In the genomic region with DNA sequence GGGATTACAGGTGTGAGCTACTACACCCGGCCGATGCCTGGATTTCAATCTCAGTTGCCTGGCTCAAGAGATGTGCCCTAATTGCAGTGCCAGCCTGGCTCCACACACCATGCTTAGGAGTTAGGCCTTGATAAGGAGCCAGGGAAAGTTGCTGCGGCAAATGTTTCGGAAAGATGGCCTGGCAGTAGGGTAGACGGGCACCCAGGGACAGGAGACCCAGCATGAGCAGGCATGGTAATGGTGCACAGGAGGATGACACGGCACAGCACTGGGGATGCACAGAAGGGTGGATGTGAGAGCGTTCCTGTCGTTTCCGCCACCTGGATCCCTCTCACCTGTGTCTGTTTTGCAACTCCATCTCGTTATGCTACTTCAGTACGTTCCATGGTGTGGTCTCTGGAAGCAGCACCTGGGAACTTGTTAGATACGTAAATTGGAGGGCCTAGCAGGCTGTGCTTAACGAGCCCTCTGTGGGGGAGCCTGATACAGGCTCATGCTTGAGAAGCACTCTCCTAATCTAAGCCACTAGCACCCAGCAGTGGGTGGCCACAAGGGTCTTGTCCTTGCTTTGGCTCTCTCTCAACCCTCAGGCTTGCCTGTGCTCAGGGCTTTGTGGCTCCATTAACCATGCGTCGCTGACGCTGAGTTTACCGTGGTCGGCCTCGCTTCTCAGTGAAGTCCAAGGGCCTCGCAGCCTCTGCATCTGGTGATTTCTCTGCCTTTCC, we compare ENCODE assay signal across 14 cellular contexts. TPM values are rescaled to one million over a fixed set of nuclear protein-coding genes. Genes with fewer than 3 reads are reported as not detected.
A peak's percentile ranks its signal among the peaks of the same experiment; 100 is the strongest.
DNase-seq lines count a peak whose midpoint lies in the region; ATAC-seq and TF ChIP-seq lines count a peak whose summit lies in the region.
"Had no signal": no experiment of that assay in that cellular context is flagged by ENCODE, and none has a peak within 500 bp of the region (broad histone marks: within the 10 kb centered on the region; RNA-seq: fewer than 3 reads in every experiment).

No MANE protein-coding gene starts in this region.

- no peak for TF ChIP-seq CTCF in activated CD8-positive, alpha-beta T cell treated with anti-CD3 and anti-CD28 coated beads for 36 hours (IDR thresholded peaks at IDR 0.05)
- no peak for TF ChIP-seq CTCF in upper lobe of left lung (IDR thresholded peaks at IDR 0.05)

- ATAC-seq in activated naive CD4-positive, alpha-beta T cell treated with anti-CD3 and anti-CD28 coated beads, Interleukin-2, amount 50 U/mL, for 72 hours: no peak
- no peak for ATAC-seq in activated CD8-positive, alpha-beta T cell treated with anti-CD3 and anti-CD28 coated beads for 36 hours
- no peak for ATAC-seq in stimulated activated naive B cell treated with anti-CD40 and anti-IgM and Interleukin-4, amounts not matched to agents 10 μg/mL and 1 μg/mL and 100 μg/mL, for 72 hours (replicated peaks)
- ATAC-seq in upper lobe of left lung (ENCODE audit: low FRiP score in 2 of 2): no peak

- H3K27ac ChIP-seq in substantia nigra (ENCODE audit: low read depth, low read length, poor library complexity, severe bottlenecking) (no peak overlapping the region), upper lobe of left lung (peak overlapping the region in 1 of 4 donors; percentile 53)
- H3K27ac ChIP-seq: uterus had no signal

- H3K36me3 ChIP-seq in upper lobe of left lung: peaks cover 8 to 47% (median 24%) of the 10 kb centered on the region in 4 donors
- H3K36me3 ChIP-seq: uterus had no signal

- WGBS in upper lobe of left lung, 2 donors: 92 to 93% methylated on average over 20 of the region's 20 CpGs

- no peak overlapping the region for H3K4me3 Mint-ChIP-seq in activated CD8-positive, alpha-beta T cell treated with anti-CD3 and anti-CD28 coated beads for 36 hours
- no peak overlapping the region for H3K4me3 Mint-ChIP-seq in immature natural killer cell
- no peak overlapping the region for H3K4me3 Mint-ChIP-seq in stimulated activated naive B cell treated with anti-CD40 and anti-IgM and Interleukin-4, amounts not matched to agents 10 μg/mL and 1 μg/mL and 100 μg/mL, for 72 hours
- H3K4me3 Mint-ChIP-seq: memory B cell had no signal

- DNase-seq in activated naive CD4-positive, alpha-beta T cell treated with anti-CD3 and anti-CD28 coated beads, Interleukin-2, amount 50 U/mL, for 72 hours (ENCODE audit: low spot score in 2 of 2): no peak
- DNase-seq in activated naive CD4-positive, alpha-beta T cell (lab: John Stamatoyannopoulos, UW): no peak
- no peak for DNase-seq in activated CD8-positive, alpha-beta T cell treated with anti-CD3 and anti-CD28 coated beads for 36 hours
- DNase-seq in immature natural killer cell (no peak), substantia nigra (lab: John Stamatoyannopoulos, UW) (no peak), upper lobe of left lung (no peak), NCI-H526 (lab: John Stamatoyannopoulos, UW) (no peak)
- DNase-seq in stimulated activated naive B cell treated with anti-CD40 and anti-IgM and Interleukin-4, amounts not matched to agents 10 μg/mL and 1 μg/mL and 100 μg/mL, for 72 hours: no peak
- DNase-seq: activated gamma-delta T cell, NCI-H1694 treated with DMSO at 0.1 percent for 48 hours, NCI-H345, uterus had no signal

- no peaks in the 10 kb centered on the region for H3K27me3 ChIP-seq in upper lobe of left lung
- H3K27me3 ChIP-seq: esophagus muscularis mucosa, uterus had no signal

- H3K9me3 ChIP-seq in upper lobe of left lung: no peaks in the 10 kb centered on the region
- H3K9me3 ChIP-seq: esophagus muscularis mucosa, uterus had no signal

- peaks cover 63% of the 10 kb centered on the region for H3K4me1 Mint-ChIP-seq in activated CD8-positive, alpha-beta T cell treated with anti-CD3 and anti-CD28 coated beads for 36 hours (ENCODE audit: low read depth)
- peaks cover 67 to 78% of the 10 kb centered on the region in 2 donors for H3K4me1 Mint-ChIP-seq in immature natural killer cell
- peaks cover 47 to 67% of the 10 kb centered on the region in 2 donors for H3K4me1 Mint-ChIP-seq in stimulated activated naive B cell treated with anti-CD40 and anti-IgM and Interleukin-4, amounts not matched to agents 10 μg/mL and 1 μg/mL and 100 μg/mL, for 72 hours

- no peaks in the 10 kb centered on the region for H3K27me3 Mint-ChIP-seq in activated CD8-positive, alpha-beta T cell treated with anti-CD3 and anti-CD28 coated beads for 36 hours
- peaks cover 3 to 6% (median 4%) of the 10 kb centered on the region in 3 donors for H3K27me3 Mint-ChIP-seq in immature natural killer cell (ENCODE audit: low read depth in 3 of 3)
- H3K27me3 Mint-ChIP-seq in stimulated activated naive B cell treated with anti-CD40 and anti-IgM and Interleukin-4, amounts not matched to agents 10 μg/mL and 1 μg/mL and 100 μg/mL, for 72 hours: no peaks in the 10 kb centered on the region
- H3K27me3 Mint-ChIP-seq: memory B cell had no signal

- intact Hi-C loops in activated CD8-positive, alpha-beta T cell treated with anti-CD3 and anti-CD28 coated beads for 36 hours (cut with micrococcal nuclease): no loop called here

- H3K27ac Mint-ChIP-seq in activated naive CD4-positive, alpha-beta T cell treated with anti-CD3 and anti-CD28 coated beads, Interleukin-2, amount 50 U/mL, for 72 hours: peak overlapping the region; percentile 21 to 90
- peak overlapping the region; percentile 80 for H3K27ac Mint-ChIP-seq in activated CD8-positive, alpha-beta T cell treated with anti-CD3 and anti-CD28 coated beads for 36 hours
- peak overlapping the region in 4 of 6 donors; percentile 34 to 78 (median 55) for H3K27ac Mint-ChIP-seq in immature natural killer cell
- peak overlapping the region; percentile 37 for H3K27ac Mint-ChIP-seq in stimulated activated naive B cell treated with anti-CD40 and anti-IgM and Interleukin-4, amounts not matched to agents 10 μg/mL and 1 μg/mL and 100 μg/mL, for 72 hours

- CTCF ChIA-PET in activated CD8-positive, alpha-beta T cell treated with anti-CD3 and anti-CD28 coated beads for 36 hours (lab: Charles Lee): no interaction called here

- TF ChIP-seq POLR2A in upper lobe of left lung (IDR thresholded peaks at IDR 0.05): no peak

- H3K4me3 ChIP-seq in upper lobe of left lung: no peak overlapping the region
- H3K4me3 ChIP-seq: esophagus muscularis mucosa, uterus had no signal

- peaks cover 11 to 27% of the 10 kb centered on the region in 2 donors for H3K36me3 Mint-ChIP-seq in activated naive CD4-positive, alpha-beta T cell treated with anti-CD3 and anti-CD28 coated beads, Interleukin-2, amount 50 U/mL, for 72 hours
- peaks cover 53% of the 10 kb centered on the region for H3K36me3 Mint-ChIP-seq in activated CD8-positive, alpha-beta T cell treated with anti-CD3 and anti-CD28 coated beads for 36 hours (ENCODE audit: low read depth)
- peaks cover 11 to 26% (median 20%) of the 10 kb centered on the region in 3 donors for H3K36me3 Mint-ChIP-seq in immature natural killer cell
- peaks cover 27 to 49% of the 10 kb centered on the region in 2 donors for H3K36me3 Mint-ChIP-seq in stimulated activated naive B cell treated with anti-CD40 and anti-IgM and Interleukin-4, amounts not matched to agents 10 μg/mL and 1 μg/mL and 100 μg/mL, for 72 hours

- no peaks in the 10 kb centered on the region for H3K9me3 Mint-ChIP-seq in activated naive CD4-positive, alpha-beta T cell treated with anti-CD3 and anti-CD28 coated beads, Interleukin-2, amount 50 U/mL, for 72 hours
- no peaks in the 10 kb centered on the region for H3K9me3 Mint-ChIP-seq in activated CD8-positive, alpha-beta T cell treated with anti-CD3 and anti-CD28 coated beads for 36 hours
- H3K9me3 Mint-ChIP-seq in immature natural killer cell: no peaks in the 10 kb centered on the region
- H3K9me3 Mint-ChIP-seq in stimulated activated naive B cell treated with anti-CD40 and anti-IgM and Interleukin-4, amounts not matched to agents 10 μg/mL and 1 μg/mL and 100 μg/mL, for 72 hours: no peaks in the 10 kb centered on the region
- H3K9me3 Mint-ChIP-seq: memory B cell had no signal

- H3K4me1 ChIP-seq in upper lobe of left lung: peaks cover 47 to 65% (median 49%) of the 10 kb centered on the region in 4 donors
- H3K4me1 ChIP-seq: uterus had no signal

- POLR2A ChIA-PET in activated CD8-positive, alpha-beta T cell treated with anti-CD3 and anti-CD28 coated beads for 36 hours (lab: Charles Lee): interaction anchor here (1.0 kb wide), 1 partner anchor 41 kb away, joined by 3 read pairs; no protein-coding TSS in a partner anchor

- no peak for TF ChIP-seq EP300 in upper lobe of left lung (IDR thresholded peaks at IDR 0.05)

RNA-seq across cellular contexts. Expression of a gene that starts 20.3 kb away (rescaled TPM):
- total RNA-seq in activated naive CD4-positive, alpha-beta T cell treated with anti-CD3 and anti-CD28 coated beads, Interleukin-2, amount 50 U/mL, for 72 hours: 10 to 100 TPM; 76.0 to 91.1 TPM
- 10 to 100 TPM; 94.6 to 96.2 TPM for total RNA-seq in activated CD8-positive, alpha-beta T cell treated with anti-CD3 and anti-CD28 coated beads for 36 hours
- 100 to 1,000 TPM in 1 of 3 donors, 10 to 100 TPM in 2; 48.0 to 116 (median 48.2) TPM for polyA plus RNA-seq in immature natural killer cell
- total RNA-seq in upper lobe of left lung: 10 to 100 TPM; 28.0 to 48.5 (median 43.3) TPM

RNA-seq across cellular contexts. Expression of a gene that starts 47.2 kb away (rescaled TPM):
- 10 to 100 TPM; 31.0 to 32.4 TPM for total RNA-seq in activated naive CD4-positive, alpha-beta T cell treated with anti-CD3 and anti-CD28 coated beads, Interleukin-2, amount 50 U/mL, for 72 hours
- 10 to 100 TPM; 22.4 to 22.9 TPM for total RNA-seq in activated CD8-positive, alpha-beta T cell treated with anti-CD3 and anti-CD28 coated beads for 36 hours
- 1 to 10 TPM in 1 of 3 donors, under 1 TPM in 2; 0.03 to 4.8 (median 0.94) TPM for polyA plus RNA-seq in immature natural killer cell
- 10 to 100 TPM; 23.7 to 87.0 (median 27.1) TPM for total RNA-seq in upper lobe of left lung
